ENCODE assay signal across 23 cellular contexts in genomic region chr20:12788936-12789335, GRCh38.
DNase-seq lines count a peak whose midpoint lies in the region; ATAC-seq, FAIRE-seq and TF ChIP-seq lines count a peak whose summit lies in the region.
"Had no signal": no experiment of that assay in that cellular context is flagged by ENCODE, and none has a peak within 500 bp of the region (broad histone marks: within the 10 kb centered on the region; RNA-seq: fewer than 3 reads in every experiment).

No MANE protein-coding gene starts in this region.

- DNase-seq in HepG2 (ENCODE audit: low spot score) (no peak), right lobe of liver (no peak), mesothelial cell of epicardium (ENCODE audit: low spot score in 2 of 2, unreplicated experiment in 2 of 2) (no peak), putamen (ENCODE audit: low spot score) (peak; percentile 20), NCI-H1092 (lab: John Stamatoyannopoulos, UW) (no peak), body of pancreas (no peak)
- DNase-seq: BE2C; CD4-positive, alpha-beta T cell; CD8-positive, alpha-beta memory T cell; DMS 273 treated with DMSO at 0.1 percent for 48 hours; DMS79; EL; GDM1; H9 had no signal

- CTCF ChIA-PET in HepG2 (lab: Yijun Ruan, JAX; ENCODE audit: low intra/inter-chr PET ratio, low total read pairs), result no interaction called here

- H3K9ac ChIP-seq in HepG2 (ENCODE audit: insufficient read depth, low read depth, low read length), result no peak overlapping the region
- H3K9ac ChIP-seq: BLaER1 treated with 17β-estradiol and CSF1 and Interleukin-3, amounts not matched to agents 10 nM and 100 nM had no signal

- no peaks in the 10 kb centered on the region for H4K20me1 ChIP-seq in HepG2 (ENCODE audit: insufficient read depth, low read length)
- H4K20me1 ChIP-seq: BLaER1 treated with 17β-estradiol and CSF1 and Interleukin-3, amounts not matched to agents 10 nM and 100 nM had no signal

- ATAC-seq in HepG2, result no peak
- ATAC-seq in right lobe of liver, result no peak
- no peak for ATAC-seq in body of pancreas
- ATAC-seq: GM12878, GM23338, HCT116 had no signal

- no peaks in the 10 kb centered on the region for H3K27me3 Mint-ChIP-seq in mesothelial cell of epicardium (ENCODE audit: low read depth)
- H3K27me3 Mint-ChIP-seq: CD4-positive, alpha-beta T cell had no signal

- H3K4me1 Mint-ChIP-seq in mesothelial cell of epicardium, result peaks cover 51% of the 10 kb centered on the region
- H3K4me1 Mint-ChIP-seq: CD14-positive monocyte; CD8-positive, alpha-beta memory T cell had no signal

- peaks cover 7% of the 10 kb centered on the region for H3K9me3 Mint-ChIP-seq in mesothelial cell of epicardium
- H3K9me3 Mint-ChIP-seq: CD4-positive, alpha-beta T cell; GM23338; H9 had no signal

- TF ChIP-seq POLR2A in HepG2 (IDR thresholded peaks at IDR 0.05; ENCODE audit: insufficient read depth in 1 of 2, low read depth in 2 of 2, low read length in 2 of 2) (no peak), right lobe of liver (IDR thresholded peaks at IDR 0.05) (no peak), body of pancreas (IDR thresholded peaks at IDR 0.05) (no peak)

- FAIRE-seq in HepG2 (lab: Jason Lieb, UNC), result peak; percentile 15
- FAIRE-seq: A204.1, D721Med, GM12878, GM18507 had no signal

- BruUV-seq in HepG2 (replicated peaks; lab: Mats Ljungman, UMichigan), result no TSS peak

- H3K27ac Mint-ChIP-seq in mesothelial cell of epicardium, result peak overlapping the region; percentile 63
- H3K27ac Mint-ChIP-seq: CD14-positive monocyte; CD4-positive, alpha-beta T cell; CD8-positive, alpha-beta memory T cell had no signal

- H3K27me3 ChIP-seq in HepG2 (ENCODE audit: control insufficient read depth in 1 of 2, insufficient read depth in 2 of 2, low read length in 2 of 2) (no peaks in the 10 kb centered on the region), right lobe of liver (no peaks in the 10 kb centered on the region), body of pancreas (no peaks in the 10 kb centered on the region)
- H3K27me3 ChIP-seq: BE2C; BLaER1 treated with 17β-estradiol and CSF1 and Interleukin-3, amounts not matched to agents 10 nM and 100 nM had no signal

- H3K4me3 Mint-ChIP-seq in mesothelial cell of epicardium, result no peak overlapping the region
- H3K4me3 Mint-ChIP-seq: CD14-positive monocyte; CD4-positive, alpha-beta T cell; CD8-positive, alpha-beta memory T cell; GM23338; H9 had no signal

- no peak overlapping the region for H2AFZ ChIP-seq in HepG2 (ENCODE audit: low read length)
- H2AFZ ChIP-seq: GM23338 had no signal

- H3K9me3 ChIP-seq in HepG2 (ENCODE audit: low read length), result no peaks in the 10 kb centered on the region
- H3K9me3 ChIP-seq in right lobe of liver, result no peaks in the 10 kb centered on the region
- no peaks in the 10 kb centered on the region for H3K9me3 ChIP-seq in body of pancreas
- H3K9me3 ChIP-seq: BE2C; BLaER1 treated with 17β-estradiol and CSF1 and Interleukin-3, amounts not matched to agents 10 nM and 100 nM had no signal

- TF ChIP-seq EP300 in HepG2 (IDR thresholded peaks at IDR 0.05; ENCODE audit: low read depth in 2 of 2, low read length in 2 of 2) (no peak), HepG2 (CRISPR knock-in tag; IDR thresholded peaks at IDR 0.05; ENCODE audit: borderline replicate concordance) (no peak)

- H3K27ac ChIP-seq in HepG2 (ENCODE audit: extremely low read length, insufficient read depth, low read length) (no peak overlapping the region), right lobe of liver (no peak overlapping the region), body of pancreas (no peak overlapping the region)
- H3K27ac ChIP-seq: 22Rv1; BLaER1 treated with 17β-estradiol and CSF1 and Interleukin-3, amounts not matched to agents 10 nM and 100 nM had no signal

- POLR2A ChIA-PET in HepG2 (lab: Yijun Ruan, JAX), result no interaction called here

- H3K36me3 ChIP-seq in HepG2 (replicated peaks in 1 of 2; ENCODE audit: control insufficient read depth in 1 of 2, insufficient read depth in 2 of 2, low read length in 2 of 2), result no peaks in the 10 kb centered on the region
- no peaks in the 10 kb centered on the region for H3K36me3 ChIP-seq in right lobe of liver
- no peaks in the 10 kb centered on the region for H3K36me3 ChIP-seq in body of pancreas (replicated peaks in 1 of 2; ENCODE audit: insufficient read depth in 1 of 2, low read depth in 2 of 2)
- H3K36me3 ChIP-seq: BE2C; BLaER1 treated with 17β-estradiol and CSF1 and Interleukin-3, amounts not matched to agents 10 nM and 100 nM had no signal

- 8% methylated on average over 6 of the region's 6 CpGs for WGBS in HepG2 (ENCODE audit: low lambda C conversion rate)
- 51% methylated on average over 6 of the region's 6 CpGs for WGBS in right lobe of liver (ENCODE audit: insufficient coverage, low coverage, low lambda C conversion rate, missing lambda C conversion rate)
- WGBS in body of pancreas, 2 donors, result 65 to 66% methylated on average over 6 of the region's 6 CpGs

- H3K4me2 ChIP-seq in HepG2 (ENCODE audit: low read depth, low read length), result no peak overlapping the region
- H3K4me2 ChIP-seq: BLaER1 treated with 17β-estradiol and CSF1 and Interleukin-3, amounts not matched to agents 10 nM and 100 nM; GM23338 had no signal

- no peaks in the 10 kb centered on the region for H3K36me3 Mint-ChIP-seq in mesothelial cell of epicardium
- H3K36me3 Mint-ChIP-seq: CD14-positive monocyte; CD8-positive, alpha-beta memory T cell had no signal

- H3K4me3 ChIP-seq in HepG2 (replicated peaks in 1 of 3; ENCODE audit: insufficient read depth in 1 of 3, low read depth in 2 of 3, low read length in 3 of 3) (no peak overlapping the region), right lobe of liver (no peak overlapping the region), body of pancreas (no peak overlapping the region)
- H3K4me3 ChIP-seq: BLaER1 treated with 17β-estradiol and CSF1 and Interleukin-3, amounts not matched to agents 10 nM and 100 nM; GM12878; GM23338 had no signal

- H3K79me2 ChIP-seq in HepG2 (ENCODE audit: insufficient read depth, low read length), result no peaks in the 10 kb centered on the region

- intact Hi-C loops in HepG2 (cut with micrococcal nuclease; ENCODE audit: unreplicated experiment) (no loop called here), right lobe of liver (cut with DNase I) (no loop called here), body of pancreas (cut with DNase I) (no loop called here)

- H3K4me1 ChIP-seq in HepG2 (ENCODE audit: insufficient read depth, low read length) (no peaks in the 10 kb centered on the region), right lobe of liver (no peaks in the 10 kb centered on the region), body of pancreas (no peaks in the 10 kb centered on the region)
- H3K4me1 ChIP-seq: BE2C; BLaER1 treated with 17β-estradiol and CSF1 and Interleukin-3, amounts not matched to agents 10 nM and 100 nM had no signal

- no peak for TF ChIP-seq RAD21 in HepG2 (CRISPR knock-in tag; IDR thresholded peaks at IDR 0.05)

- no peak for TF ChIP-seq CTCF in HepG2 (CRISPR knock-in tag; IDR thresholded peaks at IDR 0.05)
- no peak for TF ChIP-seq CTCF in right lobe of liver (IDR thresholded peaks at IDR 0.05)
- no peak for TF ChIP-seq CTCF in mesothelial cell of epicardium (IDR thresholded peaks at IDR 0.05; ENCODE audit: unreplicated experiment)
- no peak for TF ChIP-seq CTCF in body of pancreas (IDR thresholded peaks at IDR 0.05)

- in situ Hi-C loops in HepG2 (cut with HindIII; ENCODE audit: extremely low pct_ligation_motif_present, low pct_unique_long_range_greater_than_20kb), result no loop called here

TF ChIP-seq in HepG2, 621 proteins besides CTCF, POLR2A, EP300 and RAD21 (continues in another document):
- no peak for TF ChIP-seq CENPT (CRISPR knock-in tag; IDR thresholded peaks at IDR 0.05; ENCODE audit: low read depth)
- TF ChIP-seq SOX13 (IDR thresholded peaks at IDR 0.05), result no peak
- no peak for TF ChIP-seq SOX13 (CRISPR knock-in tag; conservative IDR thresholded peaks at IDR 0.05 in 1 of 2, IDR thresholded peaks at IDR 0.05 in 1 of 2)
- no peak for TF ChIP-seq NR1H2 (CRISPR knock-in tag; IDR thresholded peaks at IDR 0.05; ENCODE audit: borderline replicate concordance, low read depth)
- no peak for TF ChIP-seq ZNF441 (CRISPR knock-in tag; IDR thresholded peaks at IDR 0.05; ENCODE audit: borderline replicate concordance)
- no peak for TF ChIP-seq ZKSCAN8 (CRISPR knock-in tag; IDR thresholded peaks at IDR 0.05; ENCODE audit: borderline replicate concordance)
- TF ChIP-seq ZNF20 (CRISPR knock-in tag; IDR thresholded peaks at IDR 0.05), result no peak
- TF ChIP-seq GLI4 (CRISPR knock-in tag; IDR thresholded peaks at IDR 0.05; ENCODE audit: borderline replicate concordance), result no peak
- TF ChIP-seq ZBTB33 (CRISPR knock-in tag; IDR thresholded peaks at IDR 0.05), result no peak
- TF ChIP-seq DMAP1 (CRISPR knock-in tag; IDR thresholded peaks at IDR 0.05), result no peak
- no peak for TF ChIP-seq NFE2L1 (CRISPR knock-in tag; IDR thresholded peaks at IDR 0.05; ENCODE audit: borderline replicate concordance)
